In the genomic region with DNA sequence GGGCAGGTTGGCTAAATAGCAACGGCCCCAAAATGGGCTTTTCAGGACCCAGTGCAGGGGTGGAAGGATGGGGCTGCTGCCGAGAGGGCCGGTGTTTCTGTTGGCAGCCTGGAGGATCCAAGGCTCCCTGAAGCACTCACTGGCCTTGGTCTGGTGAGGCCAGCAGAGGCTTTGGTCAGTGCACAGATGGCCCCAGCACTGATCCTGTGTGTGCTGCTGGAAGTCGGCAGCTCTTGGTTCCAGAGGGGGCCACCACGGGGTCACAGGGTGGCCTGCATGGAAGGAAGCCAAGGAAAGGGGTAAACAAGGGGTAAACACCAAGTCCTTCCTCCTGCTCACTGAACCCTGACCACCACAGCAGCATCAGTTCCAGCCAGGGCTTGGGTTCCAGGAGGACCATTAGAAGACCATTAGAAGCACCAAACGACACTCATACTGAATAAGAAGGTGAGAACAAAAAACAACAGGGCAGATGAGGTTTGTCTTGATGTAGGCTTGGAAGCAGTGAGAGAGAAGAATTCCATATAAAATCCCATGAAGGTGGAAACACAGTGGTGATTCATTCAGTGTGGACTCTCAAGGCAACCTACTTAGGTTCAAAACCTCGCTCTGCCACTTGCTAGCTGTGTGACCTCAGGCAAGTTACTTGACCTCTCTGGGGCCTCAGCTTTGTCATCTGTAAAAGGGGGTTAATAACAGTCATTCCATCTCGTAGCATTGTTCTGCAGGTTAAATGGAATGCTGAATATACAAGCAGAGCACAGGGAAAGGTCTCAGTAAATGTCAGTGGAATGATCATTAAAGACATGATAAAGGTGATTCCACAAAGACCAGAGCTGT, we compare ENCODE assay signal across 15 cellular contexts.
DNase-seq lines count a peak whose midpoint lies in the region; ATAC-seq, FAIRE-seq and TF ChIP-seq lines count a peak whose summit lies in the region.
"Had no signal": no experiment of that assay in that cellular context is flagged by ENCODE, and none has a peak within 500 bp of the region (broad histone marks: within the 10 kb centered on the region; RNA-seq: fewer than 3 reads in every experiment).

No MANE protein-coding gene starts in this region.

- TF ChIP-seq CTCF in HFFc6 (IDR thresholded peaks at IDR 0.05) = no peak
- TF ChIP-seq CTCF in mammary epithelial cell (conservative IDR thresholded peaks at IDR 0.05 in 1 of 2, IDR thresholded peaks at IDR 0.05 in 1 of 2; ENCODE audit: extremely low read depth in 1 of 2, insufficient read depth in 1 of 2, low read depth in 1 of 2, low read length in 2 of 2) = no peak
- no peak for TF ChIP-seq CTCF in neural crest cell (conservative IDR thresholded peaks at IDR 0.05)

- H3K36me3 Mint-ChIP-seq in HFFc6 (ENCODE audit: low read depth) = peaks cover 84% of the 10 kb centered on the region
- H3K36me3 Mint-ChIP-seq in neural crest cell (ENCODE audit: low read depth) = no peaks in the 10 kb centered on the region
- peaks cover 58% of the 10 kb centered on the region for H3K36me3 Mint-ChIP-seq in activated naive CD8-positive, alpha-beta T cell treated with anti-CD3 and anti-CD28 coated beads, Interleukin-2, amount 50 U/mL, for 24 hours (ENCODE audit: low read depth)
- peaks cover 22 to 65% (median 30%) of the 10 kb centered on the region in 3 donors for H3K36me3 Mint-ChIP-seq in immature natural killer cell

- in situ Hi-C loops in mammary epithelial cell (cut with MboI; ENCODE audit: low sequenced_read_pairs in 2 of 2) = loop anchor here in 1 of 2 donors (10.0 kb wide), 1 partner anchor 980 kb away; no protein-coding TSS in a partner anchor

- ATAC-seq in activated naive CD8-positive, alpha-beta T cell treated with anti-CD3 and anti-CD28 coated beads, Interleukin-2, amount 50 U/mL, for 24 hours = no peak
- ATAC-seq: SK-N-SH treated with all-trans-retinoic acid at 6 μM for 48 hours had no signal

- H3K27me3 ChIP-seq in BLaER1 = no peaks in the 10 kb centered on the region
- no peaks in the 10 kb centered on the region for H3K27me3 ChIP-seq in mammary epithelial cell (ENCODE audit: insufficient read depth, low read length)
- H3K27me3 ChIP-seq: adrenal gland had no signal

- WGBS in mammary epithelial cell (ENCODE audit: low coverage, missing lambda C conversion rate) = 50% methylated on average over 8 of the region's 8 CpGs

- H3K9ac ChIP-seq in BLaER1 (no peak overlapping the region), mammary epithelial cell (ENCODE audit: insufficient read depth, low read length) (peak overlapping the region; percentile 10)

- H4K20me1 ChIP-seq in BLaER1 (peaks cover 100% of the 10 kb centered on the region), mammary epithelial cell (ENCODE audit: insufficient read depth, low read length) (peaks cover 15% of the 10 kb centered on the region)

- H3K27me3 Mint-ChIP-seq in HFFc6 (ENCODE audit: insufficient read depth) (peaks cover 35% of the 10 kb centered on the region), neural crest cell (ENCODE audit: low read depth) (peaks cover 68% of the 10 kb centered on the region), immature natural killer cell (ENCODE audit: low read depth in 3 of 3) (peaks cover 4 to 11% (median 9%) of the 10 kb centered on the region in 3 donors)
- H3K27me3 Mint-ChIP-seq in activated naive CD8-positive, alpha-beta T cell treated with anti-CD3 and anti-CD28 coated beads, Interleukin-2, amount 50 U/mL, for 24 hours = no peaks in the 10 kb centered on the region

- H3K36me3 ChIP-seq in BLaER1 = peaks cover 99% of the 10 kb centered on the region
- peaks cover 55% of the 10 kb centered on the region for H3K36me3 ChIP-seq in mammary epithelial cell (ENCODE audit: insufficient read depth, low read length)

- dilution Hi-C loops in mammary epithelial cell (cut with HindIII; ENCODE audit: low sequenced_read_pairs) = no loop called here

- H3K4me2 ChIP-seq in BLaER1 (peak overlapping the region; percentile 68), mammary epithelial cell (ENCODE audit: insufficient read depth, low read depth, low read length) (peak overlapping the region; percentile 15)

- DNase-seq in HFFc6 (no peak), mammary epithelial cell (no peak), neural crest cell (ENCODE audit: low read depth, low spot score) (no peak), frontal cortex (ENCODE audit: low spot score in 2 of 2) (no peak), DMS79 (lab: John Stamatoyannopoulos, UW) (no peak), immature natural killer cell (no peak)
- DNase-seq in activated naive CD8-positive, alpha-beta T cell treated with anti-CD3 and anti-CD28 coated beads, Interleukin-2, amount 50 U/mL, for 24 hours = no peak
- DNase-seq: activated CD4-positive, alpha-beta T cell treated with anti-CD3 and anti-CD28 coated beads for 4 hours; foreskin melanocyte; NCI-H1436 treated with DMSO at 0.1 percent for 48 hours; NCI-H774 had no signal

- H3K4me3 Mint-ChIP-seq in HFFc6 = peak overlapping the region; percentile 61
- peak overlapping the region; percentile 5 for H3K4me3 Mint-ChIP-seq in neural crest cell
- H3K4me3 Mint-ChIP-seq in activated naive CD8-positive, alpha-beta T cell treated with anti-CD3 and anti-CD28 coated beads, Interleukin-2, amount 50 U/mL, for 24 hours = no peak overlapping the region
- H3K4me3 Mint-ChIP-seq in immature natural killer cell = no peak overlapping the region

- no peaks in the 10 kb centered on the region for H3K9me3 Mint-ChIP-seq in HFFc6
- H3K9me3 Mint-ChIP-seq in neural crest cell = no peaks in the 10 kb centered on the region
- H3K9me3 Mint-ChIP-seq in activated naive CD8-positive, alpha-beta T cell treated with anti-CD3 and anti-CD28 coated beads, Interleukin-2, amount 50 U/mL, for 24 hours = no peaks in the 10 kb centered on the region
- H3K9me3 Mint-ChIP-seq in immature natural killer cell = no peaks in the 10 kb centered on the region

- H3K4me1 Mint-ChIP-seq in HFFc6 (ENCODE audit: low read depth) = peaks cover 96% of the 10 kb centered on the region
- H3K4me1 Mint-ChIP-seq in neural crest cell = peaks cover 24% of the 10 kb centered on the region
- peaks cover 51% of the 10 kb centered on the region for H3K4me1 Mint-ChIP-seq in activated naive CD8-positive, alpha-beta T cell treated with anti-CD3 and anti-CD28 coated beads, Interleukin-2, amount 50 U/mL, for 24 hours
- H3K4me1 Mint-ChIP-seq in immature natural killer cell = peaks cover 25 to 38% of the 10 kb centered on the region in 2 donors

- H3K27ac Mint-ChIP-seq in HFFc6 (peak overlapping the region; percentile 86), neural crest cell (ENCODE audit: unreplicated experiment) (no peak overlapping the region), immature natural killer cell (peak overlapping the region in 2 of 6 donors; percentile 9 to 20)
- no peak overlapping the region for H3K27ac Mint-ChIP-seq in activated naive CD8-positive, alpha-beta T cell treated with anti-CD3 and anti-CD28 coated beads, Interleukin-2, amount 50 U/mL, for 24 hours

- H3K27ac ChIP-seq in BLaER1 (no peak overlapping the region), mammary epithelial cell (ENCODE audit: insufficient read depth, low read depth, low read length) (peak overlapping the region; percentile 60)

- peaks cover 99% of the 10 kb centered on the region for H3K79me2 ChIP-seq in mammary epithelial cell (ENCODE audit: insufficient read depth, low read length)

- peaks cover 59% of the 10 kb centered on the region for H3K4me1 ChIP-seq in BLaER1
- H3K4me1 ChIP-seq in mammary epithelial cell (ENCODE audit: insufficient read depth, low read length) = peaks cover 47% of the 10 kb centered on the region

- intact Hi-C loops in mammary epithelial cell (cut with micrococcal nuclease) = loop anchor here (5.0 kb wide), 1 partner anchor 172 kb away; no protein-coding TSS in a partner anchor

- BruUV-seq in mammary epithelial cell (replicated peaks; lab: Mats Ljungman, UMichigan) = TSS peak; percentile 25

- H3K4me3 ChIP-seq in BLaER1 = no peak overlapping the region
- no peak overlapping the region for H3K4me3 ChIP-seq in mammary epithelial cell (replicated peaks in 1 of 3; ENCODE audit: insufficient read depth in 1 of 3, low read depth in 2 of 3, low read length in 3 of 3)
- H3K4me3 ChIP-seq: adrenal gland had no signal

- CTCF ChIA-PET in mammary epithelial cell (lab: Charles Lee; ENCODE audit: low non-redundant PET) = no interaction called here

- no peaks in the 10 kb centered on the region for H3K9me3 ChIP-seq in BLaER1
- H3K9me3 ChIP-seq in mammary epithelial cell (replicated peaks; ENCODE audit: insufficient read depth, low read length) = no peaks in the 10 kb centered on the region
- H3K9me3 ChIP-seq: adrenal gland had no signal

- no peak overlapping the region for H2AFZ ChIP-seq in mammary epithelial cell (ENCODE audit: low read depth, low read length)

- no peak for FAIRE-seq in frontal cortex (lab: Jason Lieb, UNC)
- FAIRE-seq: kidney had no signal

Comparison
In these comparisons a context has a peak if more than half of its experiments do, and no peak if none do; other contexts are left out.
1. H3K4me3 Mint-ChIP-seq: peak in HFFc6 (single experiment) and neural crest cell (single experiment); none in activated naive CD8-positive, alpha-beta T cell treated with anti-CD3 and anti-CD28 coated beads, Interleukin-2, amount 50 U/mL, for 24 hours (single experiment) and immature natural killer cell (0 of 5).